ENCODE assay signal across 22 cellular contexts in the genomic region with DNA sequence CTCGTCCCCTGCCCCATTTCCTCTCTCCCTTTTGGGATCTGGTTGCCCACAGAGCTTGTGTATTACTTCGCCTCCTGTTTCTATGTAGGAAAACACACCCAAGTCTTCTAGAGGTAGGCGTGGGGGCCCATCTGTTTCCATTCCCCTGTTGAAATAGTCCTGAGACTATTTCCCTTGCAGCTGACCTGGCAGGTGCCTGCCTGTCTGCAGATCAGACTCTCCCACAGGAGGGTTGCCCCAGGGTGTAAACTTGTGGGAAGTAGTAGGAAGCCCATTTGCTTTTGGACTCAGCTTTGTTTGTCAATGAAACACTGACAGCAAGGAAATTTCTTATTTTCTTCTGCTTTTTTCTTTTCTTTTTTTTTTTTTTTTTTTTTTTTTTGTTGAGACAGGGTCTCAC.
"Had no signal": no experiment of that assay in that cellular context is flagged by ENCODE, and none has a peak within 500 bp of the region (broad histone marks: within the 10 kb centered on the region; RNA-seq: fewer than 3 reads in every experiment).

No MANE protein-coding gene starts in this region.

- H3K4me2 ChIP-seq: smooth muscle cell had no signal

- H3K27me3 ChIP-seq: esophagus squamous epithelium, right atrium auricular region, stomach, thyroid gland had no signal

- H3K4me1 ChIP-seq: prostate gland had no signal

- H3K9me3 ChIP-seq: esophagus squamous epithelium, lower lobe of right lung, prostate gland, right atrium auricular region, stomach, thyroid gland had no signal

- H3K36me3 Mint-ChIP-seq: natural killer cell had no signal

- DNase-seq: dermis blood vessel endothelial cell; effector memory CD4-positive, alpha-beta T cell; erythroblast; esophagus squamous epithelium; hypothalamus; immature natural killer cell; left ventricle myocardium superior; lower lobe of right lung; natural killer cell; stimulated activated CD4-positive, alpha-beta T cell treated with anti-CD3 and anti-CD28 coated beads, Interleukin-12 subunit alpha, Interleukin-12 subunit beta, amount 100 ng/mL, for 4 hours; stimulated activated CD4-positive, alpha-beta T cell treated with anti-CD3 and anti-CD28 coated beads, Interleukin-1b, Interleukin-23, amount 100 ng/mL, for 48 hours; stimulated activated CD4-positive, alpha-beta T cell treated with anti-CD3 and anti-CD28 coated beads, Interleukin-4, amount 100 ng/mL, for 1 hour; stimulated activated CD8-positive, alpha-beta memory T cell treated with anti-CD3 and anti-CD28 coated beads, Interleukin-4, amount 100 ng/mL, for 48 hours; stimulated activated naive CD4-positive, alpha-beta T cell; stomach; thyroid gland; trophoblast cell had no signal

- ATAC-seq: left ventricle myocardium superior, lower lobe of right lung, natural killer cell, sciatic nerve had no signal

- H3K27ac Mint-ChIP-seq: immature natural killer cell, natural killer cell had no signal

- H3K4me3 ChIP-seq: coronary artery, esophagus squamous epithelium, lower lobe of right lung, prostate gland, right atrium auricular region, smooth muscle cell, stomach, thyroid gland had no signal

- H3K27ac ChIP-seq: coronary artery, esophagus squamous epithelium, lower lobe of right lung, prostate gland, right atrium auricular region, stomach, thyroid gland had no signal

- H3K9me3 Mint-ChIP-seq: immature natural killer cell, natural killer cell had no signal

- H3K36me3 ChIP-seq: esophagus squamous epithelium, lower lobe of right lung, prostate gland, right atrium auricular region, stomach, thyroid gland had no signal
